In the genomic region with DNA sequence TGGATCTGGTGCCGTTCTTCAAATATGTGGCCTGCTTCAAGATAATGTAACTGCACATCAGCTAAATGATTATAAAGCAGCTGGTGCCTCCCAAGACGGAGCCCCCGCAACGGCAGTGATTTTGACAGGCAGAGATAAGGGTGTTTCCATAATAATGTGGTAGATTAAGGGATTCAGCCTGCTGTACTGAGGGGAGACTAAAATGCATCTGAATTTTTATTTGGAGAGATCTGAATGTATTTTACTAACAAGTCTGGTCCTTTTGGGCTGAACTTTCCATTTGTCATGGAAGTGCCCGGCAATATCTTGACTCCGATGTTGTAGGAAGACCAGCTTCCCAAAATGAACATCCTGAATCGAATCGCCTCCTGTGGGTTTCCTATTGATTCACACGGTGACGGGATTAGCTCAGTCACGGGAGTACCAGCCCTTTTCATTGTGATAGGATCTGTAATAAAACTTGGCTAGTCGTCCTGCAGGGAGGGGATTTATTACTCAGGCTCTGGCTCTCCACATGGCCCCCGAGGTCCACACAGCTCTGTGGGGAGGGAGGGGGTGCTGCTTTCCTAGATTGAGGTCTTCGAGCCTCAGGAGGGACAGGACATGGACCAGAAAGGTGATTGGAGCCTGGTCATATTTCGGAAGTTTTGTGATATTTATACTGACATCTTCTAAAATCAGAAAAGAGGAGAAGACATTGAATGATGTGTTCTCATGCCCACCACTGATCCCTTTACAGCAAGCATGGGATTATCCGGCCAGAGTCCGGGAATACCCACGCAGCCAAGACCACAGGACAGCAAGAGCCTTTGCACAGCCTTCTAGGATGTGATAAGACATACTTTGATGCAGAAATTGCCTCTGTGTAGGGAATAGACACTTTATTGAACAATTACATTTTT, we compare ENCODE assay signal across 16 cellular contexts. TPM values are rescaled to one million over a fixed set of nuclear protein-coding genes. Genes with fewer than 3 reads are reported as not detected.
DNase-seq lines count a peak whose midpoint lies in the region; TF ChIP-seq lines count a peak whose summit lies in the region.
"Had no signal": no experiment of that assay in that cellular context is flagged by ENCODE, and none has a peak within 500 bp of the region (broad histone marks: within the 10 kb centered on the region; RNA-seq: fewer than 3 reads in every experiment).

No MANE protein-coding gene starts in this region.

- no peaks in the 10 kb centered on the region for H3K9me2 ChIP-seq in SK-N-SH

- H3K9me3 ChIP-seq in esophagus muscularis mucosa (no peaks in the 10 kb centered on the region), testis (no peaks in the 10 kb centered on the region), SK-N-SH (no peaks in the 10 kb centered on the region)
- H3K9me3 ChIP-seq: Peyer's patch had no signal

- H3K27me3 ChIP-seq in H7 (ENCODE audit: control insufficient read depth, insufficient read depth, low read length) (peaks cover 28% of the 10 kb centered on the region), esophagus muscularis mucosa (peaks cover 0 to 63% (median 6%) of the 10 kb centered on the region in 4 donors), testis (no peaks in the 10 kb centered on the region), SK-N-SH (ENCODE audit: insufficient read depth) (no peaks in the 10 kb centered on the region), brain microvascular endothelial cell (replicated peaks) (peaks cover 25% of the 10 kb centered on the region)

- TF ChIP-seq POLR2A in esophagus muscularis mucosa (IDR thresholded peaks at IDR 0.05; ENCODE audit: low read depth), result no peak
- no peak for TF ChIP-seq POLR2A in testis (IDR thresholded peaks at IDR 0.05)

- H4K20me1 ChIP-seq in SK-N-SH (ENCODE audit: insufficient read depth), result no peaks in the 10 kb centered on the region

- H3K79me2 ChIP-seq in SK-N-SH (ENCODE audit: insufficient read depth), result no peaks in the 10 kb centered on the region

- TF ChIP-seq EP300 in esophagus muscularis mucosa (IDR thresholded peaks at IDR 0.05), result no peak
- no peak for TF ChIP-seq EP300 in SK-N-SH (IDR thresholded peaks at IDR 0.05; ENCODE audit: borderline replicate concordance in 1 of 2, low read depth in 1 of 2, low read length in 1 of 2)

- H3F3A ChIP-seq in SK-N-SH (replicated peaks; ENCODE audit: insufficient read depth), result no peaks in the 10 kb centered on the region

- WGBS in esophagus muscularis mucosa, result 78% methylated on average over 18 of the region's 18 CpGs
- WGBS in testis, 2 donors, result 72 to 86% methylated on average over 18 of the region's 18 CpGs
- WGBS in SK-N-SH (ENCODE audit: low lambda C conversion rate), result 73% methylated on average over 18 of the region's 18 CpGs

- DNase-seq in H7 (peak; percentile 32), OCI-M1 (lab: John Stamatoyannopoulos, UW) (peak; percentile 3), esophagus muscularis mucosa (ENCODE audit: extremely low spot score) (peak; percentile 70), testis (no peak), SK-N-SH (no peak), brain microvascular endothelial cell (no peak), NCI-H510A (lab: John Stamatoyannopoulos, UW) (no peak)
- DNase-seq: CD8-positive, alpha-beta T cell; GF-D8; NCI-H1092; NCI-H2107; NCI-H226; NCI-H526 treated with DMSO at 0.1 percent for 48 hours; Peyer's patch; SIG-M5 had no signal

- no peak for TF ChIP-seq CTCF in esophagus muscularis mucosa (IDR thresholded peaks at IDR 0.05)
- TF ChIP-seq CTCF in testis (IDR thresholded peaks at IDR 0.05), result no peak
- TF ChIP-seq CTCF in SK-N-SH (IDR thresholded peaks at IDR 0.05), result no peak
- TF ChIP-seq CTCF in brain microvascular endothelial cell (IDR thresholded peaks at IDR 0.05; ENCODE audit: low read depth, low read length, missing control alignments), result no peak

- CTCF ChIA-PET in SK-N-SH (lab: Yijun Ruan, JAX), result interaction anchor here (0.7 to 1.6 kb wide), 4 partner anchors 9 to 193 kb away, joined by 3 to 5 read pairs (median 4); no protein-coding TSS in a partner anchor

- no peak overlapping the region for H2AFZ ChIP-seq in SK-N-SH (ENCODE audit: low read depth)

- in situ Hi-C loops in brain microvascular endothelial cell (cut with HindIII; ENCODE audit: low pct_ligation_motif_present, low sequenced_read_pairs), result no loop called here

- H3K4me1 ChIP-seq in esophagus muscularis mucosa, result peaks cover 8 to 24% (median 16%) of the 10 kb centered on the region in 4 donors
- peaks cover 9% of the 10 kb centered on the region for H3K4me1 ChIP-seq in testis
- H3K4me1 ChIP-seq in SK-N-SH (ENCODE audit: control insufficient read depth in 1 of 2, insufficient read depth in 2 of 2, low read depth in 1 of 2, low read length in 1 of 2), result no peaks in the 10 kb centered on the region; a peak in 1 of 4 replicates

- no peak overlapping the region for H3K27ac ChIP-seq in esophagus muscularis mucosa (replicated peaks in 1 of 4)
- peak overlapping the region; percentile 3 to 11 for H3K27ac ChIP-seq in testis
- H3K27ac ChIP-seq in SK-N-SH (ENCODE audit: low read depth in 2 of 2, low read length in 1 of 2), result no peak overlapping the region
- no peak overlapping the region for H3K27ac ChIP-seq in brain microvascular endothelial cell
- H3K27ac ChIP-seq: KMS-11, Peyer's patch had no signal

- TF ChIP-seq RAD21 in SK-N-SH (IDR thresholded peaks at IDR 0.05; ENCODE audit: low read length), result no peak

- H3K9ac ChIP-seq in SK-N-SH, result no peak overlapping the region
- H3K9ac ChIP-seq: KMS-11 had no signal

- H3K4me2 ChIP-seq in SK-N-SH, result no peak overlapping the region
- H3K4me2 ChIP-seq: KMS-11 had no signal

- intact Hi-C loops in esophagus muscularis mucosa (cut with DNase I), result no loop called here
- intact Hi-C loops in testis (cut with DNase I; ENCODE audit: low total_unique reads), result no loop called here

- POLR2A ChIA-PET in SK-N-SH (lab: Yijun Ruan, JAX), result no interaction called here

- H3K4me3 ChIP-seq in H7 (ENCODE audit: insufficient read depth, low read depth, low read length), result no peak overlapping the region
- no peak overlapping the region for H3K4me3 ChIP-seq in esophagus muscularis mucosa
- no peak overlapping the region for H3K4me3 ChIP-seq in testis
- H3K4me3 ChIP-seq in SK-N-SH (ENCODE audit: low read depth in 2 of 2, low read length in 1 of 2), result no peak overlapping the region
- H3K4me3 ChIP-seq in brain microvascular endothelial cell (ENCODE audit: low read depth, low read length), result no peak overlapping the region
- H3K4me3 ChIP-seq: Peyer's patch had no signal

- H3K36me3 ChIP-seq in H7 (replicated peaks; ENCODE audit: control insufficient read depth, insufficient read depth, low read length), result no peaks in the 10 kb centered on the region
- H3K36me3 ChIP-seq in esophagus muscularis mucosa, result no peaks in the 10 kb centered on the region
- H3K36me3 ChIP-seq in testis (ENCODE audit: low read depth, missing control alignments), result no peaks in the 10 kb centered on the region
- H3K36me3 ChIP-seq in SK-N-SH (replicated peaks in 1 of 2; ENCODE audit: control insufficient read depth in 1 of 2, insufficient read depth in 2 of 2, low read length in 1 of 2), result no peaks in the 10 kb centered on the region
- no peaks in the 10 kb centered on the region for H3K36me3 ChIP-seq in brain microvascular endothelial cell (replicated peaks)
- H3K36me3 ChIP-seq: Peyer's patch had no signal

TF ChIP-seq in SK-N-SH, 30 proteins besides CTCF, POLR2A, EP300 and RAD21:
- no peak for TF ChIP-seq YY1 (IDR thresholded peaks at IDR 0.05; ENCODE audit: low read depth)
- TF ChIP-seq POLR2AphosphoS5 (IDR thresholded peaks at IDR 0.05; ENCODE audit: low read depth, low read length), result no peak
- no peak for TF ChIP-seq TAF1 (IDR thresholded peaks at IDR 0.05; ENCODE audit: borderline replicate concordance, low read depth, low read length)
- TF ChIP-seq, protein P1, sequence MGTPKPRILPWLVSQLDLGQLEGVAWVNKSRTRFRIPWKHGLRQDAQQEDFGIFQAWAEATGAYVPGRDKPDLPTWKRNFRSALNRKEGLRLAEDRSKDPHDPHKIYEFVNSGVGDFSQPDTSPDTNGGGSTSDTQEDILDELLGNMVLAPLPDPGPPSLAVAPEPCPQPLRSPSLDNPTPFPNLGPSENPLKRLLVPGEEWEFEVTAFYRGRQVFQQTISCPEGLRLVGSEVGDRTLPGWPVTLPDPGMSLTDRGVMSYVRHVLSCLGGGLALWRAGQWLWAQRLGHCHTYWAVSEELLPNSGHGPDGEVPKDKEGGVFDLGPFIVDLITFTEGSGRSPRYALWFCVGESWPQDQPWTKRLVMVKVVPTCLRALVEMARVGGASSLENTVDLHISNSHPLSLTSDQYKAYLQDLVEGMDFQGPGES (IDR thresholded peaks at IDR 0.05; ENCODE audit: low read depth, low read length), result no peak
TF ChIP-seq in SK-N-SH: peak in this region for 0.

RNA-seq across cellular contexts. Expression of gene PCSK6, which starts 2.5 kb away (rescaled TPM):
- 3.9 and 4.7 TPM in 2 replicates for total RNA-seq in H7 (2014; rRNA removed; shearing (Covaris generic))
- total RNA-seq in esophagus muscularis mucosa (10 to 100 TPM; 13.6 to 24.1 (median 15.3) TPM), testis (100 to 1,000 TPM in 1 of 2 donors, 10 to 100 TPM in 1; 95.4 to 156 TPM)
- polyA plus RNA-seq in testis (ENCODE audit: insufficient read depth, low read depth, low replicate concordance) (43.9 TPM), SK-N-SH (2012; rRNA removed) (0.03 and 0.10 TPM in 2 replicates)
- 0.05 and 0.45 TPM in 2 replicates for polyA plus RNA-seq in SK-N-SH (2012; cell fraction: cytosol; rRNA removed)
- polyA plus RNA-seq in SK-N-SH (2012; cell fraction: nucleus; rRNA removed), result 0.23 and 0.32 TPM in 2 replicates

Comparison
In these comparisons a context has a peak if more than half of its experiments do, and no peak if none do; other contexts are left out.
1. DNase-seq: peak in H7 (single experiment), OCI-M1 (single experiment) and esophagus muscularis mucosa (single experiment); none in testis (single experiment), SK-N-SH (single experiment), brain microvascular endothelial cell (single experiment) and NCI-H510A (single experiment).
2. H3K27ac ChIP-seq: peak in testis (2 of 2); none in esophagus muscularis mucosa (0 of 4), SK-N-SH (0 of 2) and brain microvascular endothelial cell (single experiment).